ENCODE assay signal across 18 cellular contexts in the genomic region with DNA sequence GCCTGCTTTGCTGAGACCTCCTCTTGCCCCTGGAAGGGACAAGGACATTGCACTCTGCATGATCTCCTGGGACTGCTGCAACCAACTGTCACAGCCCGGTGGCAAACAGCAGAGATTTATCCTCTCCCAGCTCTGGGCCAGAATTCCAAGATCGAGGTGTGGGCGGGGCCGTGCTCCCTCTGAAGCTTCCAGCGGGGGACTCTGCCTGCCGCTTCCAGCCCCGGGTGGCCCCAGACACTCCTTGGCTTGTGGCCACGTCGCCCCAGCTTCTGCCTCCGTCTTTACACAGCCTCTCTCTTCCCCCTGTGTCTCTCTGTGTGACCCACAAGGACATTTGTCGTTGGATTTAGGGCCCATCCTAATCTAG.
DNase-seq lines count a peak whose midpoint lies in the region; TF ChIP-seq lines count a peak whose summit lies in the region.
"Had no signal": no experiment of that assay in that cellular context is flagged by ENCODE, and none has a peak within 500 bp of the region (broad histone marks: within the 10 kb centered on the region; RNA-seq: fewer than 3 reads in every experiment).

No MANE protein-coding gene starts in this region.

- peak overlapping the region; percentile 82 for H3K4me3 Mint-ChIP-seq in glutamatergic neuron (ENCODE audit: unreplicated experiment)
- no peak overlapping the region for H3K4me3 Mint-ChIP-seq in activated naive CD4-positive, alpha-beta T cell treated with anti-CD3 and anti-CD28 coated beads, Interleukin-2, amount 10 ng/mL, durations not matched to agents 7 days and 5 days
- H3K4me3 Mint-ChIP-seq: effector memory CD8-positive, alpha-beta T cell had no signal

- peaks cover 0 to 97% (median 93%) of the 10 kb centered on the region in 4 donors for H3K4me1 ChIP-seq in sigmoid colon

- H3K9me3 Mint-ChIP-seq in glutamatergic neuron (ENCODE audit: unreplicated experiment), result peaks cover 1% of the 10 kb centered on the region
- peaks cover 10% of the 10 kb centered on the region for H3K9me3 Mint-ChIP-seq in activated naive CD4-positive, alpha-beta T cell treated with anti-CD3 and anti-CD28 coated beads, Interleukin-2, amount 10 ng/mL, durations not matched to agents 7 days and 5 days
- H3K9me3 Mint-ChIP-seq: effector memory CD8-positive, alpha-beta T cell had no signal

- H3K27me3 Mint-ChIP-seq in glutamatergic neuron (ENCODE audit: unreplicated experiment), result peaks cover 2% of the 10 kb centered on the region
- no peaks in the 10 kb centered on the region for H3K27me3 Mint-ChIP-seq in activated naive CD4-positive, alpha-beta T cell treated with anti-CD3 and anti-CD28 coated beads, Interleukin-2, amount 10 ng/mL, durations not matched to agents 7 days and 5 days

- peak overlapping the region in 1 of 4 donors; percentile 4 for H3K4me3 ChIP-seq in sigmoid colon
- H3K4me3 ChIP-seq: upper lobe of right lung had no signal

- no peak for TF ChIP-seq EP300 in sigmoid colon (IDR thresholded peaks at IDR 0.05)

- peaks cover 8% of the 10 kb centered on the region for H3K4me1 Mint-ChIP-seq in glutamatergic neuron (ENCODE audit: low read depth, unreplicated experiment)
- no peaks in the 10 kb centered on the region for H3K4me1 Mint-ChIP-seq in activated naive CD4-positive, alpha-beta T cell treated with anti-CD3 and anti-CD28 coated beads, Interleukin-2, amount 10 ng/mL, durations not matched to agents 7 days and 5 days

- DNase-seq in G401 (ENCODE audit: low spot score) (peak; percentile 43), NCI-H69 (lab: John Stamatoyannopoulos, UW) (peak; percentile 53), glutamatergic neuron (peak; percentile 49), sigmoid colon (no peak), T-helper 1 cell (no peak), SW480 (ENCODE audit: low spot score) (no peak), NCI-H187 treated with DMSO at 0.1 percent for 48 hours (lab: John Stamatoyannopoulos, UW) (no peak)
- DNase-seq in activated naive CD4-positive, alpha-beta T cell treated with anti-CD3 and anti-CD28 coated beads, Interleukin-2, amount 10 ng/mL, durations not matched to agents 7 days and 5 days, result no peak
- DNase-seq: activated CD4-positive, alpha-beta T cell treated with anti-CD3 and anti-CD28 coated beads for 1 hour; activated gamma-delta T cell; amniotic stem cell; cerebellar nuclear complex; effector memory CD8-positive, alpha-beta T cell; mammary epithelial cell; NCI-H2029; NCI-H526 treated with DMSO at 0.1 percent for 48 hours; stimulated activated naive CD4-positive, alpha-beta T cell treated with Interleukin-2 at 50 U/mL for 16 hours; upper lobe of right lung had no signal

- CTCF ChIA-PET in activated naive CD4-positive, alpha-beta T cell treated with anti-CD3 and anti-CD28 coated beads, Interleukin-2, amount 10 ng/mL, durations not matched to agents 7 days and 5 days (lab: Charles Lee), result no interaction called here

- peaks cover 6% of the 10 kb centered on the region for H3K36me3 Mint-ChIP-seq in glutamatergic neuron (ENCODE audit: unreplicated experiment)
- peaks cover under 1% of the 10 kb centered on the region for H3K36me3 Mint-ChIP-seq in activated naive CD4-positive, alpha-beta T cell treated with anti-CD3 and anti-CD28 coated beads, Interleukin-2, amount 10 ng/mL, durations not matched to agents 7 days and 5 days

- in situ Hi-C loops in G401 (cut with HindIII; ENCODE audit: low sequenced_read_pairs), result no loop called here

- TF ChIP-seq POLR2A in sigmoid colon (IDR thresholded peaks at IDR 0.05), result no peak

- no peaks in the 10 kb centered on the region for H3K36me3 ChIP-seq in sigmoid colon
- H3K36me3 ChIP-seq: upper lobe of right lung had no signal

- TF ChIP-seq CTCF in glutamatergic neuron (IDR thresholded peaks at IDR 0.05; ENCODE audit: partially characterized antibody, unreplicated experiment) (no peak), sigmoid colon (IDR thresholded peaks at IDR 0.05) (no peak)

- peak overlapping the region; percentile 87 to 98 (median 94) for H3K27ac ChIP-seq in sigmoid colon
- H3K27ac ChIP-seq: upper lobe of right lung had no signal

- H3K9me3 ChIP-seq in sigmoid colon, result no peaks in the 10 kb centered on the region
- H3K9me3 ChIP-seq: upper lobe of right lung had no signal

- no peaks in the 10 kb centered on the region for H3K27me3 ChIP-seq in sigmoid colon
- H3K27me3 ChIP-seq: upper lobe of right lung had no signal

- peak overlapping the region; percentile 38 for H3K27ac Mint-ChIP-seq in glutamatergic neuron (ENCODE audit: unreplicated experiment)
- no peak overlapping the region for H3K27ac Mint-ChIP-seq in activated naive CD4-positive, alpha-beta T cell treated with anti-CD3 and anti-CD28 coated beads, Interleukin-2, amount 10 ng/mL, durations not matched to agents 7 days and 5 days
- H3K27ac Mint-ChIP-seq: effector memory CD8-positive, alpha-beta T cell had no signal

- intact Hi-C loops in sigmoid colon (cut with DNase I), result loop anchor here (2.0 kb wide), 1 partner anchor 26 kb away; no protein-coding TSS in a partner anchor

- 55 to 65% methylated on average over 11 of the region's 11 CpGs for WGBS in sigmoid colon, 2 donors

Comparison
In these comparisons a context has a peak if more than half of its experiments do, and no peak if none do; other contexts are left out.
1. DNase-seq: peak in G401 (single experiment), NCI-H69 (single experiment) and glutamatergic neuron (single experiment); none in sigmoid colon (single experiment), T-helper 1 cell (0 of 5), SW480 (single experiment), activated naive CD4-positive, alpha-beta T cell treated with anti-CD3 and anti-CD28 coated beads, Interleukin-2, amount 10 ng/mL, durations not matched to agents 7 days and 5 days (single experiment) and NCI-H187 treated with DMSO at 0.1 percent for 48 hours (single experiment).